1 cellular context compared by ENCODE assay signal in the genomic region with DNA sequence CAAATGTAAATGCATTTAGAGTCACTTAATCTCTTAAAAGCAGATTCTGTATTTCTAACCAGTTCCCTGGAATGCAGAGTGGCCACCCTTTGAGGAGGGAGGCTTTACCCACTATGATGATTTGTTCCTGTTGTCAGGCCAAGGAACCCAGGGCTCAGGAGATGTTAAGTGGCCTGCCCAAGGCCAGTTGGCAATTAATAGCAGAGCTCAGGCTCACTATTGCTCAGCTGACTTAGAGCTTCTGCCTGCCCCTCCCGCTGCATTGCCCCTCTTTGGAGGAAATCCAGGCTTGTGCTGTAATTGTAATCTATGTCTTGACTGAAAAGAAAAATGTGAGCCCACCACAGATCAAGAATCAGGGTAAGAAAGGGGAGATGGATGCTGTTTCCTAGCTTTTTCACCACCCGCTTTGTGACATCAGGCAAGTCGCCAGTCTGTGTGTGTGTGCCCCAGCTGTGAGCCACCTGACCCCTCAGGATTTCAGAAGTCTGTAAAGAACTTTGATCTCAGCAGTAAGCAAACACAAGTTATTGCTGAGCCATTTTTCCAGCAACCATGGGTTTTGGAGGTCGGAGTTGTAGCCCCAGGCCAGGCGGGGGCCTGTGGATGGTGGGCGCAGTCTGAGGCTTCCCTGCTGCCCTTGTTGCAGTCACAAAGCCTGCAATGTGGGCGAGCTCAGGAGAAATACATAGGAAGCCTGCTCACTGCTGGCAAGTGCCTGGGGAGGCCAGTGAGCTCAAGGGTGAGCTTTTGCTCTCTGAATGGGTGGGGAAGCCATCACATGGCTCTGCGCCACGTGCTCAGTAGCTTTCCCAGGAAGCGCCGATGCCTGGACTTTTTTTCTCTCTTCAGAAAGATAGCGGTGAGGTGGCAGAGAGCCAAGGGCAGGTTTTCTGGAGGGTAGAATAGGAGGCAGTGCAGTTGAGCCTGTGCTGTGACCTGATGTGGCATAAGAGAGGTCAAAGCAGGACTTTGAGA.
A peak's percentile ranks its signal among the peaks of the same experiment; 100 is the strongest.
TF ChIP-seq lines count a peak whose summit lies in the region.

No MANE protein-coding gene starts in this region.

TF ChIP-seq in HepG2, 621 proteins besides CTCF, POLR2A, EP300 and RAD21 (continued from another document and continues in another):
- TF ChIP-seq MYC (CRISPR knock-in tag; IDR thresholded peaks at IDR 0.05; ENCODE audit: borderline replicate concordance) (peak; percentile 100), HOXA5 (CRISPR knock-in tag; IDR thresholded peaks at IDR 0.05) (no peak; the same call in 1 of the 2 replicates), HMG20A (CRISPR knock-in tag; IDR thresholded peaks at IDR 0.05; ENCODE audit: borderline replicate concordance) (no peak), KAT2B (IDR thresholded peaks at IDR 0.05; ENCODE audit: borderline replicate concordance, low read depth, low read length) (no peak), POLR2AphosphoS5 (IDR thresholded peaks at IDR 0.05; ENCODE audit: low read depth, low read length) (peak; percentile 81), TARDBP (CRISPR knock-in tag; IDR thresholded peaks at IDR 0.05) (no peak; the same call in 1 of the 2 replicates), EHMT2 (IDR thresholded peaks at IDR 0.05; ENCODE audit: borderline replicate concordance, low read depth, low read length) (peak; percentile 83; the same call in 1 of the 2 replicates), SALL1 (CRISPR knock-in tag; IDR thresholded peaks at IDR 0.05) (peak; percentile 97), HDAC2 (CRISPR knock-in tag; IDR thresholded peaks at IDR 0.05) (peak; percentile 75), TAF15 (IDR thresholded peaks at IDR 0.05; ENCODE audit: low read depth, low read length, poor library complexity, severe bottlenecking) (no peak), ZIK1 (CRISPR knock-in tag; IDR thresholded peaks at IDR 0.05; ENCODE audit: borderline replicate concordance, low read depth) (0 out of 2 replicates have a peak, but pooled peaks have one; percentile 36), ZZZ3 (CRISPR knock-in tag; IDR thresholded peaks at IDR 0.05; ENCODE audit: borderline replicate concordance) (peak; percentile 88; the same call in 1 of the 2 replicates), GPN1 (CRISPR knock-in tag; IDR thresholded peaks at IDR 0.05; ENCODE audit: borderline replicate concordance) (no peak), TOPORS (CRISPR knock-in tag; IDR thresholded peaks at IDR 0.05) (no peak), AHR (CRISPR knock-in tag; IDR thresholded peaks at IDR 0.05) (peak; percentile 76; the same call in 1 of the 2 replicates), ZNF501 (CRISPR knock-in tag; IDR thresholded peaks at IDR 0.05) (peak; percentile 76), ZNF367 (CRISPR knock-in tag; IDR thresholded peaks at IDR 0.05; ENCODE audit: borderline replicate concordance) (no peak), ZNF749 (CRISPR knock-in tag; IDR thresholded peaks at IDR 0.05; ENCODE audit: borderline replicate concordance) (0 out of 2 replicates have a peak, but pooled peaks have one; percentile 31), NONO (IDR thresholded peaks at IDR 0.05) (no peak), NONO (CRISPR knock-in tag; conservative IDR thresholded peaks at IDR 0.05) (peak; percentile 62), ZNF20 (CRISPR knock-in tag; IDR thresholded peaks at IDR 0.05) (no peak), ZNF841 (CRISPR knock-in tag; IDR thresholded peaks at IDR 0.05; ENCODE audit: borderline replicate concordance) (no peak), CHD2 (IDR thresholded peaks at IDR 0.05; ENCODE audit: low read depth, low read length) (no peak), CENPT (CRISPR knock-in tag; IDR thresholded peaks at IDR 0.05; ENCODE audit: low read depth) (0 out of 2 replicates have a peak, but pooled peaks have one; percentile 17), MYNN (CRISPR knock-in tag; IDR thresholded peaks at IDR 0.05; ENCODE audit: low read depth) (0 out of 2 replicates have a peak, but pooled peaks have one; percentile 39), SP4 (CRISPR knock-in tag; IDR thresholded peaks at IDR 0.05) (no peak), GABPA (IDR thresholded peaks at IDR 0.05; ENCODE audit: low read depth, low read length) (no peak), GABPA (CRISPR knock-in tag; IDR thresholded peaks at IDR 0.05; ENCODE audit: low read depth) (peak; percentile 61), ZNF724P (CRISPR knock-in tag; IDR thresholded peaks at IDR 0.05; ENCODE audit: borderline replicate concordance) (peak; percentile 91; the same call in 1 of the 2 replicates), ZSCAN9 (CRISPR knock-in tag; IDR thresholded peaks at IDR 0.05; ENCODE audit: borderline replicate concordance) (peak; percentile 75; the same call in 1 of the 2 replicates)
- TF ChIP-seq, protein P1, sequence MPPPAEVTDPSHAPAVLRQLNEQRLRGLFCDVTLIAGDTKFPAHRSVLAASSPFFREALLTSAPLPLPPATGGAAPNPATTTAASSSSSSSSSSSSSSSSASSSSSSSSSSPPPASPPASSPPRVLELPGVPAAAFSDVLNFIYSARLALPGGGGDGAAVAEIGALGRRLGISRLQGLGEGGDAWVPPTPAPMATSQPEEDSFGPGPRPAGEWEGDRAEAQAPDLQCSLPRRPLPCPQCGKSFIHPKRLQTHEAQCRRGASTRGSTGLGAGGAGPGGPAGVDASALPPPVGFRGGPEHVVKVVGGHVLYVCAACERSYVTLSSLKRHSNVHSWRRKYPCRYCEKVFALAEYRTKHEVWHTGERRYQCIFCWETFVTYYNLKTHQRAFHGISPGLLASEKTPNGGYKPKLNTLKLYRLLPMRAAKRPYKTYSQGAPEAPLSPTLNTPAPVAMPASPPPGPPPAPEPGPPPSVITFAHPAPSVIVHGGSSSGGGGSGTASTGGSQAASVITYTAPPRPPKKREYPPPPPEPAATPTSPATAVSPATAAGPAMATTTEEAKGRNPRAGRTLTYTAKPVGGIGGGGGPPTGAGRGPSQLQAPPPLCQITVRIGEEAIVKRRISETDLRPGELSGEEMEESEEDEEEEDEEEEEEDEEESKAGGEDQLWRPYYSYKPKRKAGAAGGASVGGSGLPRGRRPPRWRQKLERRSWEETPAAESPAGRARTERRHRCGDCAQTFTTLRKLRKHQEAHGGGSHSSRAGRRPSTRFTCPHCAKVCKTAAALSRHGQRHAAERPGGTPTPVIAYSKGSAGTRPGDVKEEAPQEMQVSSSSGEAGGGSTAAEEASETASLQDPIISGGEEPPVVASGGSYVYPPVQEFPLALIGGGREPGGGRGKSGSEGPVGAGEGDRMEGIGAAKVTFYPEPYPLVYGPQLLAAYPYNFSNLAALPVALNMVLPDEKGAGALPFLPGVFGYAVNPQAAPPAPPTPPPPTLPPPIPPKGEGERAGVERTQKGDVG (CRISPR knock-in tag; IDR thresholded peaks at IDR 0.05; ENCODE audit: borderline replicate concordance): no peak; the same call in 1 of the 2 replicates
- TF ChIP-seq, protein P2, sequence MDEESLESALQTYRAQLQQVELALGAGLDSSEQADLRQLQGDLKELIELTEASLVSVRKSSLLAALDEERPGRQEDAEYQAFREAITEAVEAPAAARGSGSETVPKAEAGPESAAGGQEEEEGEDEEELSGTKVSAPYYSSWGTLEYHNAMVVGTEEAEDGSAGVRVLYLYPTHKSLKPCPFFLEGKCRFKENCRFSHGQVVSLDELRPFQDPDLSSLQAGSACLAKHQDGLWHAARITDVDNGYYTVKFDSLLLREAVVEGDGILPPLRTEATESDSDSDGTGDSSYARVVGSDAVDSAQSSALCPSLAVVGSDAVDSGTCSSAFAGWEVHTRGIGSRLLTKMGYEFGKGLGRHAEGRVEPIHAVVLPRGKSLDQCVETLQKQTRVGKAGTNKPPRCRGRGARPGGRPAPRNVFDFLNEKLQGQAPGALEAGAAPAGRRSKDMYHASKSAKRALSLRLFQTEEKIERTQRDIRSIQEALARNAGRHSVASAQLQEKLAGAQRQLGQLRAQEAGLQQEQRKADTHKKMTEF (CRISPR knock-in tag; IDR thresholded peaks at IDR 0.05): peak; percentile 84; the same call in 1 of the 2 replicates
- TF ChIP-seq, protein P3, sequence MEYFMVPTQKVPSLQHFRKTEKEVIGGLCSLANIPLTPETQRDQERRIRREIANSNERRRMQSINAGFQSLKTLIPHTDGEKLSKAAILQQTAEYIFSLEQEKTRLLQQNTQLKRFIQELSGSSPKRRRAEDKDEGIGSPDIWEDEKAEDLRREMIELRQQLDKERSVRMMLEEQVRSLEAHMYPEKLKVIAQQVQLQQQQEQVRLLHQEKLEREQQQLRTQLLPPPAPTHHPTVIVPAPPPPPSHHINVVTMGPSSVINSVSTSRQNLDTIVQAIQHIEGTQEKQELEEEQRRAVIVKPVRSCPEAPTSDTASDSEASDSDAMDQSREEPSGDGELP (IDR thresholded peaks at IDR 0.05; ENCODE audit: borderline replicate concordance, low read depth): peak; percentile 99
- TF ChIP-seq, protein P4, sequence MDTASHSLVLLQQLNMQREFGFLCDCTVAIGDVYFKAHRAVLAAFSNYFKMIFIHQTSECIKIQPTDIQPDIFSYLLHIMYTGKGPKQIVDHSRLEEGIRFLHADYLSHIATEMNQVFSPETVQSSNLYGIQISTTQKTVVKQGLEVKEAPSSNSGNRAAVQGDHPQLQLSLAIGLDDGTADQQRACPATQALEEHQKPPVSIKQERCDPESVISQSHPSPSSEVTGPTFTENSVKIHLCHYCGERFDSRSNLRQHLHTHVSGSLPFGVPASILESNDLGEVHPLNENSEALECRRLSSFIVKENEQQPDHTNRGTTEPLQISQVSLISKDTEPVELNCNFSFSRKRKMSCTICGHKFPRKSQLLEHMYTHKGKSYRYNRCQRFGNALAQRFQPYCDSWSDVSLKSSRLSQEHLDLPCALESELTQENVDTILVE (CRISPR knock-in tag; IDR thresholded peaks at IDR 0.05): 0 out of 2 replicates have a peak, but pooled peaks have one; percentile 63
- TF ChIP-seq, protein P5, sequence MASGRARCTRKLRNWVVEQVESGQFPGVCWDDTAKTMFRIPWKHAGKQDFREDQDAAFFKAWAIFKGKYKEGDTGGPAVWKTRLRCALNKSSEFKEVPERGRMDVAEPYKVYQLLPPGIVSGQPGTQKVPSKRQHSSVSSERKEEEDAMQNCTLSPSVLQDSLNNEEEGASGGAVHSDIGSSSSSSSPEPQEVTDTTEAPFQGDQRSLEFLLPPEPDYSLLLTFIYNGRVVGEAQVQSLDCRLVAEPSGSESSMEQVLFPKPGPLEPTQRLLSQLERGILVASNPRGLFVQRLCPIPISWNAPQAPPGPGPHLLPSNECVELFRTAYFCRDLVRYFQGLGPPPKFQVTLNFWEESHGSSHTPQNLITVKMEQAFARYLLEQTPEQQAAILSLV (CRISPR knock-in tag; IDR thresholded peaks at IDR 0.05; ENCODE audit: borderline replicate concordance): peak; percentile 27; the same call in 1 of the 2 replicates
- TF ChIP-seq, protein P6, sequence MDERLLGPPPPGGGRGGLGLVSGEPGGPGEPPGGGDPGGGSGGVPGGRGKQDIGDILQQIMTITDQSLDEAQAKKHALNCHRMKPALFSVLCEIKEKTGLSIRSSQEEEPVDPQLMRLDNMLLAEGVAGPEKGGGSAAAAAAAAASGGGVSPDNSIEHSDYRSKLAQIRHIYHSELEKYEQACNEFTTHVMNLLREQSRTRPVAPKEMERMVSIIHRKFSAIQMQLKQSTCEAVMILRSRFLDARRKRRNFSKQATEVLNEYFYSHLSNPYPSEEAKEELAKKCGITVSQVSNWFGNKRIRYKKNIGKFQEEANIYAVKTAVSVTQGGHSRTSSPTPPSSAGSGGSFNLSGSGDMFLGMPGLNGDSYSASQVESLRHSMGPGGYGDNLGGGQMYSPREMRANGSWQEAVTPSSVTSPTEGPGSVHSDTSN (CRISPR knock-in tag; IDR thresholded peaks at IDR 0.05): no peak
- TF ChIP-seq, protein P7, sequence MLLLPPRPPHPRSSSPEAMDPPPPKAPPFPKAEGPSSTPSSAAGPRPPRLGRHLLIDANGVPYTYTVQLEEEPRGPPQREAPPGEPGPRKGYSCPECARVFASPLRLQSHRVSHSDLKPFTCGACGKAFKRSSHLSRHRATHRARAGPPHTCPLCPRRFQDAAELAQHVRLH (CRISPR knock-in tag; IDR thresholded peaks at IDR 0.05; ENCODE audit: borderline replicate concordance, low read depth): peak; percentile 71
- TF ChIP-seq, protein P8, sequence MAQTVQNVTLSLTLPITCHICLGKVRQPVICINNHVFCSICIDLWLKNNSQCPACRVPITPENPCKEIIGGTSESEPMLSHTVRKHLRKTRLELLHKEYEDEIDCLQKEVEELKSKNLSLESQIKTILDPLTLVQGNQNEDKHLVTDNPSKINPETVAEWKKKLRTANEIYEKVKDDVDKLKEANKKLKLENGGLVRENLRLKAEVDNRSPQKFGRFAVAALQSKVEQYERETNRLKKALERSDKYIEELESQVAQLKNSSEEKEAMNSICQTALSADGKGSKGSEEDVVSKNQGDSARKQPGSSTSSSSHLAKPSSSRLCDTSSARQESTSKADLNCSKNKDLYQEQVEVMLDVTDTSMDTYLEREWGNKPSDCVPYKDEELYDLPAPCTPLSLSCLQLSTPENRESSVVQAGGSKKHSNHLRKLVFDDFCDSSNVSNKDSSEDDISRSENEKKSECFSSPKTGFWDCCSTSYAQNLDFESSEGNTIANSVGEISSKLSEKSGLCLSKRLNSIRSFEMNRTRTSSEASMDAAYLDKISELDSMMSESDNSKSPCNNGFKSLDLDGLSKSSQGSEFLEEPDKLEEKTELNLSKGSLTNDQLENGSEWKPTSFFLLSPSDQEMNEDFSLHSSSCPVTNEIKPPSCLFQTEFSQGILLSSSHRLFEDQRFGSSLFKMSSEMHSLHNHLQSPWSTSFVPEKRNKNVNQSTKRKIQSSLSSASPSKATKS (CRISPR knock-in tag; IDR thresholded peaks at IDR 0.05): no peak
- TF ChIP-seq, protein P9, sequence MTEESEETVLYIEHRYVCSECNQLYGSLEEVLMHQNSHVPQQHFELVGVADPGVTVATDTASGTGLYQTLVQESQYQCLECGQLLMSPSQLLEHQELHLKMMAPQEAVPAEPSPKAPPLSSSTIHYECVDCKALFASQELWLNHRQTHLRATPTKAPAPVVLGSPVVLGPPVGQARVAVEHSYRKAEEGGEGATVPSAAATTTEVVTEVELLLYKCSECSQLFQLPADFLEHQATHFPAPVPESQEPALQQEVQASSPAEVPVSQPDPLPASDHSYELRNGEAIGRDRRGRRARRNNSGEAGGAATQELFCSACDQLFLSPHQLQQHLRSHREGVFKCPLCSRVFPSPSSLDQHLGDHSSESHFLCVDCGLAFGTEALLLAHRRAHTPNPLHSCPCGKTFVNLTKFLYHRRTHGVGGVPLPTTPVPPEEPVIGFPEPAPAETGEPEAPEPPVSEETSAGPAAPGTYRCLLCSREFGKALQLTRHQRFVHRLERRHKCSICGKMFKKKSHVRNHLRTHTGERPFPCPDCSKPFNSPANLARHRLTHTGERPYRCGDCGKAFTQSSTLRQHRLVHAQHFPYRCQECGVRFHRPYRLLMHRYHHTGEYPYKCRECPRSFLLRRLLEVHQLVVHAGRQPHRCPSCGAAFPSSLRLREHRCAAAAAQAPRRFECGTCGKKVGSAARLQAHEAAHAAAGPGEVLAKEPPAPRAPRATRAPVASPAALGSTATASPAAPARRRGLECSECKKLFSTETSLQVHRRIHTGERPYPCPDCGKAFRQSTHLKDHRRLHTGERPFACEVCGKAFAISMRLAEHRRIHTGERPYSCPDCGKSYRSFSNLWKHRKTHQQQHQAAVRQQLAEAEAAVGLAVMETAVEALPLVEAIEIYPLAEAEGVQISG (CRISPR knock-in tag; IDR thresholded peaks at IDR 0.05): peak; percentile 83
